Comparison of ENCODE assay signal across 23 cellular contexts in the genomic region with DNA sequence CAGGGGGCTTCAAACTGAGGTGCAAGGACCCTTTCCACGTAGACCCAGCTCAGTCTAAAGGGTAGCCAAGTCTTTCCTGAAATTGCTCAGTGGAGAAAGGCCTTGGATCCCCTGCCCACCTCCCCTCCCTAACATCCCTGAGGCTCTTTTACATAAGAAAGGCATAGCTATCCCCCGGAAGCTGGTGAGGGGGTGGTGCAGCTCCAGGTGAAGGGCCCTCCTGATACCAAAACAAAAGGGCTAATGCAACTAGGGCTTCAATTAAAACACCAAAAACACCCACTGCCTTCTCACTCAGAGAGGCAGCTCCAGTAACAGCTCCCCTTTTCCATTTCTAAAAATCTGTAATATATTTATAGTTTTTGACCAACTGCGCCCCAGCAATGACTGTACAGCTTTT. TPM values are rescaled to one million over a fixed set of nuclear protein-coding genes. Genes with fewer than 3 reads are reported as not detected.
DNase-seq lines count a peak whose midpoint lies in the region; ATAC-seq and TF ChIP-seq lines count a peak whose summit lies in the region.
"Had no signal": no experiment of that assay in that cellular context is flagged by ENCODE, and none has a peak within 500 bp of the region (broad histone marks: within the 10 kb centered on the region; RNA-seq: fewer than 3 reads in every experiment).

No MANE protein-coding gene starts in this region.

- H3K4me3 Mint-ChIP-seq in WTC11, result peak overlapping the region; percentile 73
- no peak overlapping the region for H3K4me3 Mint-ChIP-seq in stimulated activated memory B cell treated with anti-CD40 and anti-IgM and Interleukin-4, amounts not matched to agents 10 μg/mL and 1 μg/mL and 100 μg/mL, for 72 hours
- H3K4me3 Mint-ChIP-seq: dendritic cell treated with granulocyte-macrophage colony-stimulating factor and Interleukin-4, amounts not matched to agents 40 ng/mL and 50 ng/mL, for 4 days; mesothelial cell of epicardium; nephron; T-cell had no signal

- CTCF ChIA-PET in WTC11 (lab: Charles Lee), result interaction anchor here (0.7 to 4.6 kb wide), 12 partner anchors 9 to 412 kb away, joined by 3 to 46 read pairs (median 5); no protein-coding TSS in a partner anchor

- no peak for TF ChIP-seq CTCF in WTC11 (IDR thresholded peaks at IDR 0.05)

- H3K27me3 Mint-ChIP-seq in WTC11 (ENCODE audit: low read depth), result no peaks in the 10 kb centered on the region
- H3K27me3 Mint-ChIP-seq in stimulated activated memory B cell treated with anti-CD40 and anti-IgM and Interleukin-4, amounts not matched to agents 10 μg/mL and 1 μg/mL and 100 μg/mL, for 72 hours, result peaks cover 88% of the 10 kb centered on the region

- peaks cover 89% of the 10 kb centered on the region for H3K4me1 Mint-ChIP-seq in WTC11
- peaks cover 12% of the 10 kb centered on the region for H3K4me1 Mint-ChIP-seq in stimulated activated memory B cell treated with anti-CD40 and anti-IgM and Interleukin-4, amounts not matched to agents 10 μg/mL and 1 μg/mL and 100 μg/mL, for 72 hours

- POLR2A ChIA-PET in WTC11 (lab: Charles Lee), result interaction anchor here (0.7 to 1.6 kb wide), 5 partner anchors 9 to 713 kb away, joined by 3 to 6 read pairs (median 4); no protein-coding TSS in a partner anchor

- peaks cover 13% of the 10 kb centered on the region for H3K36me3 Mint-ChIP-seq in WTC11
- no peaks in the 10 kb centered on the region for H3K36me3 Mint-ChIP-seq in stimulated activated memory B cell treated with anti-CD40 and anti-IgM and Interleukin-4, amounts not matched to agents 10 μg/mL and 1 μg/mL and 100 μg/mL, for 72 hours
- H3K36me3 Mint-ChIP-seq: mesothelial cell of epicardium, T-cell had no signal

- no peaks in the 10 kb centered on the region for H3K9me3 Mint-ChIP-seq in WTC11
- H3K9me3 Mint-ChIP-seq in stimulated activated memory B cell treated with anti-CD40 and anti-IgM and Interleukin-4, amounts not matched to agents 10 μg/mL and 1 μg/mL and 100 μg/mL, for 72 hours, result no peaks in the 10 kb centered on the region
- H3K9me3 Mint-ChIP-seq: dendritic cell treated with granulocyte-macrophage colony-stimulating factor and Interleukin-4, amounts not matched to agents 40 ng/mL and 50 ng/mL, for 4 days; mesothelial cell of epicardium; nephron; T-cell had no signal

- peak; percentile 31 for DNase-seq in COR-L47 (lab: John Stamatoyannopoulos, UW)
- DNase-seq in NCI-H1417 (lab: John Stamatoyannopoulos, UW), result peak; percentile 8 to 82 (median 64)
- peak; percentile 78 for DNase-seq in WTC11 (ENCODE audit: low spot score)
- peak; percentile 79 for DNase-seq in iPS-NIHi11 (ENCODE audit: low spot score)
- no peak for DNase-seq in DMS53 (lab: John Stamatoyannopoulos, UW)
- DNase-seq: activated CD4-positive, alpha-beta T cell treated with anti-CD3 and anti-CD28 coated beads for 48 hours; activated naive CD4-positive, alpha-beta T cell; amniotic stem cell; heart left ventricle; left colon; NCI-H2171; NCI-H526 treated with DMSO at 0.1 percent for 48 hours; Right ventricle myocardium superior; T-cell had no signal

- ATAC-seq in WTC11 (peak; percentile 76), HG03097 (IDR thresholded peaks at IDR 0.05; ENCODE audit: low FRiP score, unreplicated experiment) (no peak), HG02642 (IDR thresholded peaks at IDR 0.05; ENCODE audit: poor library complexity, unreplicated experiment) (no peak)
- ATAC-seq in stimulated activated memory B cell treated with anti-CD40 and anti-IgM and Interleukin-4, amounts not matched to agents 10 μg/mL and 1 μg/mL and 100 μg/mL, for 72 hours, result no peak
- ATAC-seq: heart left ventricle, left colon, sciatic nerve, T-cell had no signal

- peak overlapping the region; percentile 99 for H3K27ac Mint-ChIP-seq in WTC11
- no peak overlapping the region for H3K27ac Mint-ChIP-seq in stimulated activated memory B cell treated with anti-CD40 and anti-IgM and Interleukin-4, amounts not matched to agents 10 μg/mL and 1 μg/mL and 100 μg/mL, for 72 hours
- H3K27ac Mint-ChIP-seq: dendritic cell treated with granulocyte-macrophage colony-stimulating factor and Interleukin-4, amounts not matched to agents 40 ng/mL and 50 ng/mL, for 4 days; mesothelial cell of epicardium; nephron; T-cell had no signal

TF ChIP-seq in WTC11, 78 proteins besides CTCF, POLR2A, EP300 and RAD21:
- TF ChIP-seq ZNF423 (CRISPR knock-in tag; IDR thresholded peaks at IDR 0.05) (0 out of 2 replicates have a peak, but pooled peaks have one; percentile 50), CREM (CRISPR knock-in tag; IDR thresholded peaks at IDR 0.05) (no peak), ZNF317 (CRISPR knock-in tag; IDR thresholded peaks at IDR 0.05; ENCODE audit: borderline replicate concordance, low read depth) (no peak), FOXK1 (CRISPR knock-in tag; IDR thresholded peaks at IDR 0.05) (no peak), ESRRA (CRISPR knock-in tag; IDR thresholded peaks at IDR 0.05; ENCODE audit: borderline replicate concordance) (no peak), TEAD1 (CRISPR knock-in tag; IDR thresholded peaks at IDR 0.05) (no peak), ZNF281 (CRISPR knock-in tag; IDR thresholded peaks at IDR 0.05) (peak; percentile 73; the same call in 1 of the 2 replicates), MYBL2 (CRISPR knock-in tag; IDR thresholded peaks at IDR 0.05) (no peak), IRF1 (CRISPR knock-in tag; IDR thresholded peaks at IDR 0.05) (no peak), ATF3 (CRISPR knock-in tag; conservative IDR thresholded peaks at IDR 0.05) (no peak), ZNF219 (CRISPR knock-in tag; IDR thresholded peaks at IDR 0.05; ENCODE audit: borderline replicate concordance) (no peak)
- TF ChIP-seq, protein P1, sequence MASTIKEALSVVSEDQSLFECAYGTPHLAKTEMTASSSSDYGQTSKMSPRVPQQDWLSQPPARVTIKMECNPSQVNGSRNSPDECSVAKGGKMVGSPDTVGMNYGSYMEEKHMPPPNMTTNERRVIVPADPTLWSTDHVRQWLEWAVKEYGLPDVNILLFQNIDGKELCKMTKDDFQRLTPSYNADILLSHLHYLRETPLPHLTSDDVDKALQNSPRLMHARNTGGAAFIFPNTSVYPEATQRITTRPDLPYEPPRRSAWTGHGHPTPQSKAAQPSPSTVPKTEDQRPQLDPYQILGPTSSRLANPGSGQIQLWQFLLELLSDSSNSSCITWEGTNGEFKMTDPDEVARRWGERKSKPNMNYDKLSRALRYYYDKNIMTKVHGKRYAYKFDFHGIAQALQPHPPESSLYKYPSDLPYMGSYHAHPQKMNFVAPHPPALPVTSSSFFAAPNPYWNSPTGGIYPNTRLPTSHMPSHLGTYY (CRISPR knock-in tag; IDR thresholded peaks at IDR 0.05), result no peak

RNA-seq across cellular contexts. Expression of gene SHANK2, which starts 5.8 kb away (rescaled TPM):
- total RNA-seq in WTC11 (2021), result 57.5 to 69.3 TPM (median 64.8 TPM) in 3 replicates
- total RNA-seq: H4, OCI-LY7 had no signal
